In genomic region chr4:173317003-173317402, GRCh38 we compare ENCODE assay signal across 10 cellular contexts. TPM values are rescaled to one million over a fixed set of nuclear protein-coding genes. Genes with fewer than 3 reads are reported as not detected.
A peak's percentile ranks its signal among the peaks of the same experiment; 100 is the strongest.
DNase-seq lines count a peak whose midpoint lies in the region; ATAC-seq and TF ChIP-seq lines count a peak whose summit lies in the region.
"Had no signal": no experiment of that assay in that cellular context is flagged by ENCODE, and none has a peak within 500 bp of the region (broad histone marks: within the 10 kb centered on the region; RNA-seq: fewer than 3 reads in every experiment).

No MANE protein-coding gene starts in this region.

- TF ChIP-seq CTCF in VCaP (conservative IDR thresholded peaks at IDR 0.05) (peak; percentile 54), psoas muscle (IDR thresholded peaks at IDR 0.05) (peak; percentile 5), tibial artery (IDR thresholded peaks at IDR 0.05) (no peak)

- no peaks in the 10 kb centered on the region for H3K4me1 ChIP-seq in psoas muscle
- H3K4me1 ChIP-seq in tibial artery: no peaks in the 10 kb centered on the region

- H3K4me3 ChIP-seq in psoas muscle: no peak overlapping the region
- no peak overlapping the region for H3K4me3 ChIP-seq in tibial artery
- H3K4me3 ChIP-seq: BLaER1, stomach had no signal

- peak; percentile 11 for DNase-seq in SIG-M5 treated with dmso at 0.1 percent for 504 hours (lab: John Stamatoyannopoulos, UW; ENCODE audit: unreplicated experiment)
- DNase-seq in SIG-M5 (lab: John Stamatoyannopoulos, UW): no peak
- DNase-seq in psoas muscle: no peak
- no peak for DNase-seq in stimulated activated CD8-positive, alpha-beta memory T cell treated with anti-CD3 and anti-CD28 coated beads, Interleukin-4, amount 100 ng/mL, for 48 hours
- DNase-seq in tibial artery: no peak
- DNase-seq: stomach had no signal

- ATAC-seq in HG03159 (IDR thresholded peaks at IDR 0.05; ENCODE audit: unreplicated experiment) (peak; percentile 83), psoas muscle (no peak), HG02763 (IDR thresholded peaks at IDR 0.05; ENCODE audit: unreplicated experiment) (no peak)

- WGBS in psoas muscle, 3 donors: 75 to 85% (median 80%) methylated on average over 3 of the region's 3 CpGs

- H3K27ac ChIP-seq in VCaP (no peak overlapping the region), psoas muscle (no peak overlapping the region), tibial artery (no peak overlapping the region)
- H3K27ac ChIP-seq: BLaER1, stomach had no signal

- no peaks in the 10 kb centered on the region for H3K9me3 ChIP-seq in psoas muscle
- no peaks in the 10 kb centered on the region for H3K9me3 ChIP-seq in tibial artery
- H3K9me3 ChIP-seq: BLaER1, stomach had no signal

- H3K27me3 ChIP-seq in psoas muscle (ENCODE audit: insufficient read depth in 3 of 3, low read length in 2 of 3): no peaks in the 10 kb centered on the region
- no peaks in the 10 kb centered on the region for H3K27me3 ChIP-seq in tibial artery
- H3K27me3 ChIP-seq: BLaER1, stomach had no signal

- peaks cover 0 to 4% of the 10 kb centered on the region in 2 donors for H3K36me3 ChIP-seq in psoas muscle (ENCODE audit: insufficient read depth in 1 of 2, low read depth in 1 of 2)
- peaks cover 4 to 57% (median 13%) of the 10 kb centered on the region in 3 donors for H3K36me3 ChIP-seq in tibial artery

- intact Hi-C loops in psoas muscle (cut with DNase I) (loop anchor here (5.0 to 10.0 kb wide), 2 partner anchors 178 to 180 kb away; no protein-coding TSS in a partner anchor), tibial artery (cut with DNase I; ENCODE audit: low total_unique reads) (no loop called here)

RNA-seq across cellular contexts. Expression of gene HMGB2, which starts 17.2 kb away (rescaled TPM):
- total RNA-seq in psoas muscle: 10 to 100 TPM; 14.9 to 27.2 (median 19.6) TPM
- 10 to 100 TPM; 12.3 to 30.2 (median 27.4) TPM for polyA plus RNA-seq in psoas muscle

RNA-seq across cellular contexts. Expression of gene SAP30, which starts 53.8 kb away (rescaled TPM):
- 1 to 10 TPM; 3.5 to 8.4 (median 6.4) TPM for total RNA-seq in psoas muscle
- 10 to 100 TPM in 1 of 3 donors, 1 to 10 TPM in 2; 5.2 to 10.7 (median 7.7) TPM for polyA plus RNA-seq in psoas muscle

Comparison
In these comparisons a context has a peak if more than half of its experiments do, and no peak if none do; other contexts are left out.
1. CTCF ChIP-seq: peak in VCaP (single experiment) and psoas muscle (single experiment); none in tibial artery (0 of 2).